In genomic region chr21:31693222-31693621, GRCh38 we compare ENCODE assay signal across 33 cellular contexts.
"Had no signal": no experiment of that assay in that cellular context is flagged by ENCODE, and none has a peak within 500 bp of the region (broad histone marks: within the 10 kb centered on the region; RNA-seq: fewer than 3 reads in every experiment).

No MANE protein-coding gene starts in this region.

- DNase-seq: Karpas-422, Kasumi-1, MG63, MM.1S, MV-4-11, NCI-H1048, NCI-H1092, NCI-H1092 treated with DMSO at 0.1 percent for 48 hours, NCI-H1105, NCI-H1105 treated with DMSO at 0.1 percent for 48 hours, NCI-H1417, NCI-H1417 treated with DMSO at 0.1 percent for 48 hours, NCI-H1436, NCI-H1436 treated with DMSO at 0.1 percent for 48 hours, NCI-H146, NCI-H1694, NCI-H1694 treated with DMSO at 0.1 percent for 48 hours, NCI-H187, NCI-H187 treated with DMSO at 0.1 percent for 48 hours, NCI-H1930, NCI-H2029, NCI-H2029 treated with DMSO at 0.1 percent for 48 hours, NCI-H2081, NCI-H2081 treated with DMSO at 0.1 percent for 48 hours, NCI-H2107, NCI-H2171, NCI-H2227 treated with DMSO at 0.1 percent for 48 hours, NCI-H226, NCI-H345, NCI-H446, NCI-H446 treated with DMSO at 0.1 percent for 48 hours, NCI-H510A, NCI-H510A treated with DMSO at 0.1 percent for 48 hours had no signal

- H3K4me3 ChIP-seq: MG63 had no signal

- H3K27me3 ChIP-seq: MG63 had no signal

- H3K9me3 ChIP-seq: MG63 had no signal
